In the genomic region with DNA sequence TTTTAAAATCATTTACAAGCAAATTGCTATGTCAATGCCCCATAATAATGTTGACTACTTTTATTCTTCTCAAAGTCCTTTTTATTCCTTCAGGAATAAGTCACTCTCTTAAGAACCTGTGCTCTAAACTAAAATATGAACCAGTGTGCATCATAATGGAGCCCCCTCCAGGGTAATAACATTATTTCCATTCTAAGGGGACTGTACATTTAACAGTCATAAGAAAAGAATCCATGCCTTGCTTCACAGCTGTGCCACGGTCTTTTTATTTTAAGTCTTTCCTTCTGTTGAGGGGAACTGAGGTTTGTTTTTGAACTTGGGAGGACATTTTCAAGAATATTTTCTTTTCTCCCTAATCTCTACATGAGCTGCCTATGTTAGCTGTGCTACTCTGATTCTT, we compare ENCODE assay signal across 26 cellular contexts.
DNase-seq lines count a peak whose midpoint lies in the region; ATAC-seq and TF ChIP-seq lines count a peak whose summit lies in the region.
"Had no signal": no experiment of that assay in that cellular context is flagged by ENCODE, and none has a peak within 500 bp of the region (broad histone marks: within the 10 kb centered on the region; RNA-seq: fewer than 3 reads in every experiment).

No MANE protein-coding gene starts in this region.

- DNase-seq in GM23248, result peak; percentile 20
- DNase-seq in fibroblast of villous mesenchyme (ENCODE audit: low read depth), result peak; percentile 27
- peak; percentile 5 for DNase-seq in skeletal muscle cell (ENCODE audit: low read depth)
- no peak for DNase-seq in NCI-H748 treated with DMSO at 0.1 percent for 48 hours (lab: John Stamatoyannopoulos, UW)
- no peak for DNase-seq in AG20443 (ENCODE audit: low spot score)
- DNase-seq in GM23338 (ENCODE audit: low spot score), result no peak
- DNase-seq: activated CD4-positive, alpha-beta T cell treated with anti-CD3 and anti-CD28 coated beads for 1 hour; activated CD8-positive, alpha-beta memory T cell treated with anti-CD3 and anti-CD28 coated beads for 24 hours; activated gamma-delta T cell treated with Interleukin-2 at 50 U/mL for 16 hours; activated T-cell treated with anti-CD3 and anti-CD28 coated beads, Interleukin-2, amount 50 U/mL, for 1 hour; caudate nucleus; CD4-positive, alpha-beta T cell; KBM-7; kidney glomerular epithelial cell; MV-4-11; naive B cell; NCI-H187; occipital lobe; RPMI8226; stimulated activated CD4-positive, alpha-beta T cell treated with anti-CD3 and anti-CD28 coated beads, Interleukin-15, amount 100 ng/mL, for 24 hours; stomach; transverse colon had no signal

- no peaks in the 10 kb centered on the region for H3K36me3 ChIP-seq in GM23248 (ENCODE audit: low read depth)
- no peaks in the 10 kb centered on the region for H3K36me3 ChIP-seq in GM23338 (ENCODE audit: insufficient read depth)
- H3K36me3 ChIP-seq: stomach, transverse colon had no signal

- no peak overlapping the region for H3K4me2 ChIP-seq in GM23248 (ENCODE audit: unreplicated experiment)
- H3K4me2 ChIP-seq in GM23338, result no peak overlapping the region

- H3K9me3 Mint-ChIP-seq in GM23338, result no peaks in the 10 kb centered on the region
- H3K9me3 Mint-ChIP-seq: CD4-positive, alpha-beta T cell; memory B cell had no signal

- 0 to 3% methylated on average over 1 of the region's 1 CpG for WGBS in GM23248 (ENCODE audit: low coverage in 1 of 2, low lambda C conversion rate in 2 of 2, missing lambda C conversion rate in 2 of 2), 2 experiments

- H3K79me2 ChIP-seq in GM23248 (ENCODE audit: insufficient read depth), result no peaks in the 10 kb centered on the region
- no peaks in the 10 kb centered on the region for H3K79me2 ChIP-seq in GM23338 (replicated peaks; ENCODE audit: insufficient read depth)

- H3K4me1 ChIP-seq in GM23248 (ENCODE audit: insufficient read depth) (no peaks in the 10 kb centered on the region), GM23338 (ENCODE audit: insufficient read depth) (no peaks in the 10 kb centered on the region)
- H3K4me1 ChIP-seq: transverse colon had no signal

- H4K20me1 ChIP-seq in GM23248 (ENCODE audit: insufficient read depth) (no peaks in the 10 kb centered on the region), GM23338 (replicated peaks; ENCODE audit: insufficient read depth) (no peaks in the 10 kb centered on the region)

- TF ChIP-seq CTCF in VCaP (conservative IDR thresholded peaks at IDR 0.05), result no peak
- TF ChIP-seq CTCF in fibroblast of villous mesenchyme (IDR thresholded peaks at IDR 0.05; ENCODE audit: insufficient read depth, low read depth, low read length), result no peak
- no peak for TF ChIP-seq CTCF in GM23338 (conservative IDR thresholded peaks at IDR 0.05; ENCODE audit: low read depth in 2 of 2)

- H3K27ac ChIP-seq in GM23248 (no peak overlapping the region), VCaP (peak overlapping the region; percentile 62), GM23338 (ENCODE audit: low read depth) (no peak overlapping the region)
- H3K27ac ChIP-seq: SK-N-MC had no signal

- no peaks in the 10 kb centered on the region for H3K27me3 ChIP-seq in GM23248 (replicated peaks; ENCODE audit: insufficient read depth)
- H3K27me3 ChIP-seq in GM23338 (ENCODE audit: insufficient read depth), result no peaks in the 10 kb centered on the region
- H3K27me3 ChIP-seq: stomach, transverse colon had no signal

- no peaks in the 10 kb centered on the region for H3K36me3 Mint-ChIP-seq in GM23338 (ENCODE audit: low read depth)
- H3K36me3 Mint-ChIP-seq: memory B cell, naive B cell had no signal

- H3F3A ChIP-seq in GM23248 (ENCODE audit: insufficient read depth) (no peaks in the 10 kb centered on the region), GM23338 (replicated peaks; ENCODE audit: low read depth) (no peaks in the 10 kb centered on the region)

- H3K9me2 ChIP-seq in GM23248 (ENCODE audit: insufficient read depth) (no peaks in the 10 kb centered on the region), GM23338 (ENCODE audit: insufficient read depth) (no peaks in the 10 kb centered on the region; the same call in 1 of the 2 replicates)

- no peaks in the 10 kb centered on the region for H3K27me3 Mint-ChIP-seq in GM23338 (ENCODE audit: insufficient read depth, low read depth, poor library complexity)
- H3K27me3 Mint-ChIP-seq: CD4-positive, alpha-beta T cell had no signal

- H3K4me3 ChIP-seq in GM23248, result no peak overlapping the region
- H3K4me3 ChIP-seq in fibroblast of villous mesenchyme (ENCODE audit: low read depth, low read length), result no peak overlapping the region
- H3K4me3 ChIP-seq in skeletal muscle cell (ENCODE audit: low read depth, low read length), result no peak overlapping the region
- H3K4me3 ChIP-seq in GM23338, result no peak overlapping the region
- H3K4me3 ChIP-seq: SK-N-MC, stomach, transverse colon had no signal

- H3K9ac ChIP-seq in GM23248, result no peak overlapping the region

- H3K27ac Mint-ChIP-seq in GM23338, result no peak overlapping the region
- H3K27ac Mint-ChIP-seq: CD4-positive, alpha-beta T cell; memory B cell; naive B cell; T-helper 1 cell treated with Interleukin-12 subunit alpha and Interleukin-12 subunit beta and Interleukin-4 antibody, amounts not matched to agents 30 μg/mL and 1 μg/mL, for 36 hours had no signal

- H2AFZ ChIP-seq in GM23248, result no peak overlapping the region
- no peak overlapping the region for H2AFZ ChIP-seq in GM23338

- ATAC-seq in GM23338, result no peak

- in situ Hi-C loops in GM23248 (cut with MboI), result no loop called here

- no peak overlapping the region for H3K4me3 Mint-ChIP-seq in GM23338
- H3K4me3 Mint-ChIP-seq: CD4-positive, alpha-beta T cell; memory B cell; naive B cell; T-helper 1 cell treated with Interleukin-12 subunit alpha and Interleukin-12 subunit beta and Interleukin-4 antibody, amounts not matched to agents 30 μg/mL and 1 μg/mL, for 36 hours had no signal

- no peaks in the 10 kb centered on the region for H3K9me3 ChIP-seq in GM23248 (ENCODE audit: low read depth)
- H3K9me3 ChIP-seq: stomach, transverse colon had no signal

- H3K4me1 Mint-ChIP-seq in GM23338, result no peaks in the 10 kb centered on the region; the same call in 2 of the 3 replicates
- H3K4me1 Mint-ChIP-seq: memory B cell, naive B cell had no signal

TF ChIP-seq in GM23338, 12 proteins besides CTCF, POLR2A, EP300 and RAD21 (continues in another document):
- TF ChIP-seq EZH2phosphoT487 (IDR thresholded peaks at IDR 0.05; ENCODE audit: unreplicated experiment) (no peak), JUNB (IDR thresholded peaks at IDR 0.05; ENCODE audit: unreplicated experiment) (no peak), NANOG (IDR thresholded peaks at IDR 0.05; ENCODE audit: borderline replicate concordance) (no peak), ZNF462 (CRISPR knock-in tag; IDR thresholded peaks at IDR 0.05) (no peak), CREB1 (CRISPR knock-in tag; IDR thresholded peaks at IDR 0.05; ENCODE audit: low read depth) (no peak)

Comparison
In these comparisons a context has a peak if more than half of its experiments do, and no peak if none do; other contexts are left out.
1. DNase-seq: peak in GM23248 (single experiment), fibroblast of villous mesenchyme (single experiment) and skeletal muscle cell (single experiment); none in NCI-H748 treated with DMSO at 0.1 percent for 48 hours (single experiment), AG20443 (single experiment) and GM23338 (single experiment).